8 cellular contexts compared by ENCODE assay signal in the genomic region with DNA sequence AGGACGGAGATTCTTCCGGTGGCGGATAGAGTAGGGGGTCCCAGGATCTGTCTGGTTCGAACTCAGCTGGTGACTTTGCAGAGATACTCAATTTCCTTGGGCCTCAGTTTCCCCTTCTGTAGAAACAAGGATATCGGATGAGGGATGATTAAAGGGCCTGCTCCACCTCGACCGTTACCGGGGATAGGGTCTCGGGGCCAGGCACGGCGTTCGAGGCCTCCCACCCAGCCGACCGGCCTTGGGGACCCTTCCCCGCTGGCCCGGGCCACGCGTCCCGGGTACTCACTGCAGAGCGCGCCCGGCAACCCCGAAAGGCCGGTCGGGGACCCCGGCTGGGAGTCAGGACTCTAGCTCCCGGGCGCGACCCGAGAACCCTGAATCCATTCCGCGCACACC.
A peak's percentile ranks its signal among the peaks of the same experiment; 100 is the strongest.
DNase-seq lines count a peak whose midpoint lies in the region; ATAC-seq and TF ChIP-seq lines count a peak whose summit lies in the region.

No MANE protein-coding gene starts in this region.

- H3K4me1 ChIP-seq in mucosa of stomach (ENCODE audit: control insufficient read depth, insufficient read depth, low read length), result peaks cover 30% of the 10 kb centered on the region

- H3K27ac ChIP-seq in brain microvascular endothelial cell, result peak overlapping the region; percentile 100

- no peaks in the 10 kb centered on the region for H3K27me3 ChIP-seq in brain microvascular endothelial cell (replicated peaks)
- H3K27me3 ChIP-seq in mucosa of stomach (ENCODE audit: control insufficient read depth, insufficient read depth, low read length), result no peaks in the 10 kb centered on the region

- no peaks in the 10 kb centered on the region for H3K9me3 ChIP-seq in mucosa of stomach (ENCODE audit: control insufficient read depth, low read length)

- peak overlapping the region; percentile 91 for H3K4me3 ChIP-seq in AG10803 (ENCODE audit: low read length)
- peak overlapping the region; percentile 86 for H3K4me3 ChIP-seq in brain microvascular endothelial cell (ENCODE audit: low read depth, low read length)
- peak overlapping the region; percentile 90 for H3K4me3 ChIP-seq in mucosa of stomach (ENCODE audit: low read length)

- H3K9ac ChIP-seq in mucosa of stomach (ENCODE audit: low read length), result peak overlapping the region; percentile 98

- H3K36me3 ChIP-seq in brain microvascular endothelial cell (replicated peaks) (peaks cover 19% of the 10 kb centered on the region), mucosa of stomach (ENCODE audit: control insufficient read depth, insufficient read depth, low read length) (no peaks in the 10 kb centered on the region)

- ATAC-seq in HG02884 (IDR thresholded peaks at IDR 0.05; ENCODE audit: unreplicated experiment) (peak; percentile 32), HG03025 (IDR thresholded peaks at IDR 0.05; ENCODE audit: low FRiP score, unreplicated experiment) (no peak), GM19351 (IDR thresholded peaks at IDR 0.05; ENCODE audit: unreplicated experiment) (no peak)

- in situ Hi-C loops in brain microvascular endothelial cell (cut with HindIII; ENCODE audit: low pct_ligation_motif_present, low sequenced_read_pairs), result no loop called here

- TF ChIP-seq CTCF in AG10803 (conservative IDR thresholded peaks at IDR 0.05; ENCODE audit: low read length), result no peak
- TF ChIP-seq CTCF in brain microvascular endothelial cell (IDR thresholded peaks at IDR 0.05; ENCODE audit: low read depth, low read length, missing control alignments), result no peak

- DNase-seq in AG10803 (ENCODE audit: low read depth), result no peak
- DNase-seq in brain microvascular endothelial cell, result no peak
- no peak for DNase-seq in stimulated activated CD4-positive, alpha-beta T cell treated with anti-CD3 and anti-CD28 coated beads, Interleukin-4, amount 100 ng/mL, for 1 hour
- no peak for DNase-seq in EL
